ENCODE assay signal across 21 cellular contexts in genomic region chr3:130963444-130963843, GRCh38.
DNase-seq lines count a peak whose midpoint lies in the region; TF ChIP-seq lines count a peak whose summit lies in the region.
"Had no signal": no experiment of that assay in that cellular context is flagged by ENCODE, and none has a peak within 500 bp of the region (broad histone marks: within the 10 kb centered on the region; RNA-seq: fewer than 3 reads in every experiment).

No MANE protein-coding gene starts in this region.

- peaks cover 19% of the 10 kb centered on the region for H3K36me3 Mint-ChIP-seq in endothelial cell (ENCODE audit: low read depth, unreplicated experiment)

- CTCF ChIA-PET in AG04450 (lab: Charles Lee), result interaction anchor here (1.1 to 1.3 kb wide), 2 partner anchors 14 to 70 kb away, joined by 3 to 7 read pairs; partner anchors contain the start of gene ATP2C1

- H3K9ac ChIP-seq in HUES6 (ENCODE audit: low read length) (peak overlapping the region; percentile 12), iPS-20b (ENCODE audit: low read depth, low read length) (peak overlapping the region; percentile 10; the same call in 1 of the 2 replicates)

- POLR2A ChIA-PET in AG04450 (lab: Yijun Ruan, JAX), result interaction anchor here (1.0 kb wide), 1 partner anchor 69 kb away, joined by 8 read pairs; the partner anchor contains the start of gene ATP2C1

- peaks cover 42% of the 10 kb centered on the region for H3K36me3 ChIP-seq in HUES6 (ENCODE audit: control insufficient read depth, insufficient read depth, low read length)
- peaks cover 65% of the 10 kb centered on the region for H3K36me3 ChIP-seq in iPS-20b (ENCODE audit: insufficient read depth, low read depth, low read length)

- H3K9me3 ChIP-seq in AG04450 (ENCODE audit: control insufficient read depth, insufficient read depth, low read length) (no peaks in the 10 kb centered on the region), HUES6 (ENCODE audit: control insufficient read depth, insufficient read depth, low read depth, low read length) (no peaks in the 10 kb centered on the region), iPS-20b (ENCODE audit: insufficient read depth, low read depth, low read length) (no peaks in the 10 kb centered on the region)
- H3K9me3 ChIP-seq: mucosa of descending colon had no signal

- no peaks in the 10 kb centered on the region for H3K27me3 Mint-ChIP-seq in endothelial cell (ENCODE audit: unreplicated experiment)
- H3K27me3 Mint-ChIP-seq: activated CD4-positive, alpha-beta memory T cell treated with anti-CD3 and anti-CD28 coated beads for 36 hours; activated naive CD4-positive, alpha-beta T cell treated with anti-CD3 and anti-CD28 coated beads, Interleukin-2, amount 50 U/mL, for 24 hours; activated T-cell treated with anti-CD3 and anti-CD28 coated beads, Interleukin-2, amount 50 U/mL, for 24 hours; stimulated activated naive CD8-positive, alpha-beta T cell treated with anti-CD3 and anti-CD28 coated beads, Interleukin-15, Interleukin-2, amounts not matched to agents 100 ng/mL and 50 ng/mL, for 24 hours; type B pancreatic cell had no signal

- no peak for TF ChIP-seq CTCF in AG04450 (IDR thresholded peaks at IDR 0.05; ENCODE audit: low read depth, low read length)
- TF ChIP-seq CTCF in astrocyte of the cerebellum (IDR thresholded peaks at IDR 0.05; ENCODE audit: low read depth, low read length, missing control alignments), result no peak
- TF ChIP-seq CTCF in endothelial cell (IDR thresholded peaks at IDR 0.05; ENCODE audit: unreplicated experiment), result no peak

- H3K4me3 Mint-ChIP-seq in endothelial cell (ENCODE audit: unreplicated experiment), result no peak overlapping the region
- H3K4me3 Mint-ChIP-seq: activated CD4-positive, alpha-beta memory T cell treated with anti-CD3 and anti-CD28 coated beads for 36 hours; activated naive CD4-positive, alpha-beta T cell treated with anti-CD3 and anti-CD28 coated beads, Interleukin-2, amount 50 U/mL, for 24 hours; activated T-cell treated with anti-CD3 and anti-CD28 coated beads, Interleukin-2, amount 50 U/mL, for 24 hours; CD8-positive, alpha-beta T cell; stimulated activated naive CD8-positive, alpha-beta T cell treated with anti-CD3 and anti-CD28 coated beads, Interleukin-15, Interleukin-2, amounts not matched to agents 100 ng/mL and 50 ng/mL, for 24 hours; type B pancreatic cell had no signal

- H3K4me3 ChIP-seq in AG04450 (ENCODE audit: low read depth, low read length) (no peak overlapping the region), HUES6 (ENCODE audit: low read depth, low read length) (no peak overlapping the region), astrocyte of the cerebellum (ENCODE audit: low read depth, low read length) (no peak overlapping the region), iPS-20b (ENCODE audit: low read length) (peak overlapping the region; percentile 31; the same call in 1 of the 2 replicates)
- H3K4me3 ChIP-seq: mucosa of descending colon had no signal

- intact Hi-C loops in head of caudate nucleus (cut with DNase I), result no loop called here

- H3K27ac ChIP-seq in AG04450 (ENCODE audit: low read depth, low read length) (peak overlapping the region; percentile 76), HUES6 (ENCODE audit: low read depth, low read length) (peak overlapping the region; percentile 48), iPS-20b (ENCODE audit: low read length) (no peak overlapping the region)

- H3K4me1 Mint-ChIP-seq in endothelial cell (ENCODE audit: unreplicated experiment), result no peaks in the 10 kb centered on the region
- H3K4me1 Mint-ChIP-seq: activated naive CD4-positive, alpha-beta T cell treated with anti-CD3 and anti-CD28 coated beads, Interleukin-2, amount 50 U/mL, for 24 hours had no signal

- no peak for DNase-seq in AG04450 (ENCODE audit: low read depth, low spot score)
- DNase-seq in astrocyte of the cerebellum (ENCODE audit: low read depth), result peak; percentile 13
- DNase-seq in head of caudate nucleus, result no peak
- DNase-seq in endothelial cell (ENCODE audit: low spot score), result no peak
- no peak for DNase-seq in activated CD4-positive, alpha-beta T cell treated with anti-CD3 and anti-CD28 coated beads, Interleukin-2, amount 50 U/mL, for 1 hour
- no peak for DNase-seq in SIG-M5 treated with dmso at 0.1 percent for 504 hours (lab: John Stamatoyannopoulos, UW; ENCODE audit: unreplicated experiment)
- DNase-seq: activated CD4-positive, alpha-beta memory T cell treated with anti-CD3 and anti-CD28 coated beads for 36 hours; activated T-cell treated with anti-CD3 and anti-CD28 coated beads, Interleukin-2, amount 50 U/mL, for 24 hours; CD8-positive, alpha-beta T cell; central memory CD4-positive, alpha-beta T cell; effector CD4-positive, alpha-beta T cell; Kasumi-1; left cardiac atrium; mucosa of descending colon; NCI-H526 treated with DMSO at 0.1 percent for 48 hours; right cardiac atrium had no signal

- peaks cover 5% of the 10 kb centered on the region; the same call in 1 of the 2 replicates for H3K4me1 ChIP-seq in HUES6 (ENCODE audit: control insufficient read depth, insufficient read depth, low read length)
- H3K4me1 ChIP-seq in iPS-20b (ENCODE audit: insufficient read depth, low read length), result peaks cover 11% of the 10 kb centered on the region

- no peaks in the 10 kb centered on the region for H3K27me3 ChIP-seq in AG04450 (ENCODE audit: control insufficient read depth, insufficient read depth, low read length)
- H3K27me3 ChIP-seq in HUES6 (ENCODE audit: control insufficient read depth, insufficient read depth, low read length), result no peaks in the 10 kb centered on the region
- no peaks in the 10 kb centered on the region for H3K27me3 ChIP-seq in iPS-20b (ENCODE audit: insufficient read depth, low read length)

- in situ Hi-C loops in astrocyte of the cerebellum (cut with HindIII; ENCODE audit: low sequenced_read_pairs), result no loop called here

- H3K27ac Mint-ChIP-seq in endothelial cell (ENCODE audit: unreplicated experiment), result no peak overlapping the region
- H3K27ac Mint-ChIP-seq: activated CD4-positive, alpha-beta memory T cell treated with anti-CD3 and anti-CD28 coated beads for 36 hours; activated naive CD4-positive, alpha-beta T cell treated with anti-CD3 and anti-CD28 coated beads, Interleukin-2, amount 50 U/mL, for 24 hours; activated T-cell treated with anti-CD3 and anti-CD28 coated beads, Interleukin-2, amount 50 U/mL, for 24 hours; CD8-positive, alpha-beta T cell; stimulated activated naive CD8-positive, alpha-beta T cell treated with anti-CD3 and anti-CD28 coated beads, Interleukin-15, Interleukin-2, amounts not matched to agents 100 ng/mL and 50 ng/mL, for 24 hours; type B pancreatic cell had no signal

- no peaks in the 10 kb centered on the region for H3K9me3 Mint-ChIP-seq in endothelial cell (ENCODE audit: unreplicated experiment)
- H3K9me3 Mint-ChIP-seq: activated CD4-positive, alpha-beta memory T cell treated with anti-CD3 and anti-CD28 coated beads for 36 hours; activated naive CD4-positive, alpha-beta T cell treated with anti-CD3 and anti-CD28 coated beads, Interleukin-2, amount 50 U/mL, for 24 hours; activated T-cell treated with anti-CD3 and anti-CD28 coated beads, Interleukin-2, amount 50 U/mL, for 24 hours; CD8-positive, alpha-beta T cell; stimulated activated naive CD8-positive, alpha-beta T cell treated with anti-CD3 and anti-CD28 coated beads, Interleukin-15, Interleukin-2, amounts not matched to agents 100 ng/mL and 50 ng/mL, for 24 hours; type B pancreatic cell had no signal
